ENCODE assay signal across 1 cellular context in genomic region chr5:28648108-28648507, GRCh38.
TF ChIP-seq lines count a peak whose summit lies in the region.

No MANE protein-coding gene starts in this region.

TF ChIP-seq in GM23338, 12 proteins besides CTCF, POLR2A, EP300 and RAD21 (continued from another document):
- TF ChIP-seq, protein P1, sequence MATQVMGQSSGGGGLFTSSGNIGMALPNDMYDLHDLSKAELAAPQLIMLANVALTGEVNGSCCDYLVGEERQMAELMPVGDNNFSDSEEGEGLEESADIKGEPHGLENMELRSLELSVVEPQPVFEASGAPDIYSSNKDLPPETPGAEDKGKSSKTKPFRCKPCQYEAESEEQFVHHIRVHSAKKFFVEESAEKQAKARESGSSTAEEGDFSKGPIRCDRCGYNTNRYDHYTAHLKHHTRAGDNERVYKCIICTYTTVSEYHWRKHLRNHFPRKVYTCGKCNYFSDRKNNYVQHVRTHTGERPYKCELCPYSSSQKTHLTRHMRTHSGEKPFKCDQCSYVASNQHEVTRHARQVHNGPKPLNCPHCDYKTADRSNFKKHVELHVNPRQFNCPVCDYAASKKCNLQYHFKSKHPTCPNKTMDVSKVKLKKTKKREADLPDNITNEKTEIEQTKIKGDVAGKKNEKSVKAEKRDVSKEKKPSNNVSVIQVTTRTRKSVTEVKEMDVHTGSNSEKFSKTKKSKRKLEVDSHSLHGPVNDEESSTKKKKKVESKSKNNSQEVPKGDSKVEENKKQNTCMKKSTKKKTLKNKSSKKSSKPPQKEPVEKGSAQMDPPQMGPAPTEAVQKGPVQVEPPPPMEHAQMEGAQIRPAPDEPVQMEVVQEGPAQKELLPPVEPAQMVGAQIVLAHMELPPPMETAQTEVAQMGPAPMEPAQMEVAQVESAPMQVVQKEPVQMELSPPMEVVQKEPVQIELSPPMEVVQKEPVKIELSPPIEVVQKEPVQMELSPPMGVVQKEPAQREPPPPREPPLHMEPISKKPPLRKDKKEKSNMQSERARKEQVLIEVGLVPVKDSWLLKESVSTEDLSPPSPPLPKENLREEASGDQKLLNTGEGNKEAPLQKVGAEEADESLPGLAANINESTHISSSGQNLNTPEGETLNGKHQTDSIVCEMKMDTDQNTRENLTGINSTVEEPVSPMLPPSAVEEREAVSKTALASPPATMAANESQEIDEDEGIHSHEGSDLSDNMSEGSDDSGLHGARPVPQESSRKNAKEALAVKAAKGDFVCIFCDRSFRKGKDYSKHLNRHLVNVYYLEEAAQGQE (IDR thresholded peaks at IDR 0.05; ENCODE audit: unreplicated experiment), result no peak
- TF ChIP-seq NANOG (IDR thresholded peaks at IDR 0.05; ENCODE audit: borderline replicate concordance), result no peak
